8 cellular contexts compared by ENCODE assay signal in genomic region chr12:108563135-108563803, GRCh38. TPM values are rescaled to one million over a fixed set of nuclear protein-coding genes. Genes with fewer than 3 reads are reported as not detected.
DNase-seq lines count a peak whose midpoint lies in the region; ATAC-seq and TF ChIP-seq lines count a peak whose summit lies in the region.

No MANE protein-coding gene starts in this region.

- no peaks in the 10 kb centered on the region for H3K9me3 ChIP-seq in ES-I3 (ENCODE audit: control insufficient read depth, insufficient read depth, low read length)
- no peaks in the 10 kb centered on the region for H3K9me3 ChIP-seq in psoas muscle

- peak overlapping the region; percentile 97 for H3K27ac ChIP-seq in psoas muscle
- H3K27ac ChIP-seq in urinary bladder (ENCODE audit: low read depth): peak overlapping the region; percentile 95

- ATAC-seq in HG02610 (IDR thresholded peaks at IDR 0.05; ENCODE audit: unreplicated experiment) (peak; percentile 29), left ventricle myocardium superior (peak; percentile 59), psoas muscle (peak; percentile 38 to 62 (median 53))

- 1 to 2% (median 1%) methylated on average over 14 of the region's 14 CpGs for WGBS in psoas muscle, 3 donors
- WGBS in urinary bladder: under 1% methylated on average over 14 of the region's 14 CpGs

- H3K4me1 ChIP-seq in ES-I3 (ENCODE audit: insufficient read depth, low read length): 0 out of 2 replicates have a peak, but pooled peaks cover 4% of the 10 kb centered on the region
- H3K4me1 ChIP-seq in psoas muscle: peaks cover 48% of the 10 kb centered on the region
- H3K4me1 ChIP-seq in urinary bladder (ENCODE audit: insufficient read depth): no peaks in the 10 kb centered on the region

- DNase-seq in NCI-H146 (lab: John Stamatoyannopoulos, UW) (peak; percentile 83), T follicular helper cell (ENCODE audit: low read depth) (peak; percentile 84), amniotic epithelial cell (ENCODE audit: low read depth) (peak; percentile 88), left ventricle myocardium superior (peak; percentile 87), psoas muscle (peak; percentile 85 to 88)

- H3K36me3 ChIP-seq in ES-I3 (ENCODE audit: insufficient read depth, low read length) (peaks cover 23% of the 10 kb centered on the region), psoas muscle (ENCODE audit: insufficient read depth in 1 of 2, low read depth in 1 of 2) (peaks cover 19 to 47% of the 10 kb centered on the region in 2 donors), urinary bladder (ENCODE audit: insufficient read depth) (peaks cover 3% of the 10 kb centered on the region)

- peak; percentile 86 for TF ChIP-seq CTCF in psoas muscle (IDR thresholded peaks at IDR 0.05)

- peak overlapping the region; percentile 94 for H3K9ac ChIP-seq in ES-I3 (ENCODE audit: low read depth, low read length)

- no peaks in the 10 kb centered on the region for H3K27me3 ChIP-seq in psoas muscle (ENCODE audit: insufficient read depth in 3 of 3, low read length in 2 of 3)

- H3K4me3 ChIP-seq in psoas muscle (peak overlapping the region; percentile 76), urinary bladder (ENCODE audit: low read depth, low read length) (peak overlapping the region; percentile 71)

- intact Hi-C loops in left ventricle myocardium superior (cut with micrococcal nuclease) (loop anchor here (5.0 to 10.0 kb wide), 2 partner anchors 54 to 392 kb away; no protein-coding TSS in a partner anchor), psoas muscle (cut with DNase I) (loop anchor here (5.0 to 10.0 kb wide), 4 partner anchors 242 to 529 kb away; partner anchors contain the start of genes SSH1 (in 2 of the 2) and ALKBH2 (in 1 of the 2))

RNA-seq across cellular contexts. Expression of gene ISCU, which starts 0.9 kb away (rescaled TPM):
- total RNA-seq in left ventricle myocardium superior (468 TPM), psoas muscle (100 to 1,000 TPM; 148 to 225 (median 212) TPM), urinary bladder (91.3 TPM)
- polyA plus RNA-seq in psoas muscle (100 to 1,000 TPM; 190 to 352 (median 220) TPM), urinary bladder (210 TPM)

RNA-seq across cellular contexts. Expression of gene SART3, which starts 2.3 kb away (rescaled TPM):
- 24.7 TPM for total RNA-seq in left ventricle myocardium superior
- total RNA-seq in psoas muscle: 10 to 100 TPM; 22.3 to 32.7 (median 24.9) TPM
- 10 to 100 TPM; 13.4 to 35.3 (median 22.5) TPM for polyA plus RNA-seq in psoas muscle
- total RNA-seq in urinary bladder: 60.9 TPM
- polyA plus RNA-seq in urinary bladder: 29.3 TPM

RNA-seq across cellular contexts. Expression of gene TMEM119, which starts 34.6 kb away (rescaled TPM):
- 1.4 TPM for total RNA-seq in left ventricle myocardium superior
- total RNA-seq in psoas muscle: 1 to 10 TPM in 2 of 4 donors, under 1 TPM in 2; 0.25 to 2.6 (median 0.68) TPM
- under 1 TPM; 0.31 to 0.99 (median 0.34) TPM for polyA plus RNA-seq in psoas muscle
- total RNA-seq in urinary bladder: 62.4 TPM
- polyA plus RNA-seq in urinary bladder: 29.4 TPM

RNA-seq across cellular contexts. Expression of gene FICD, which starts 48.2 kb away (rescaled TPM):
- total RNA-seq in left ventricle myocardium superior (3.2 TPM), psoas muscle (1 to 10 TPM; 1.6 to 4.2 (median 2.8) TPM), urinary bladder (3.3 TPM)
- polyA plus RNA-seq in psoas muscle (1 to 10 TPM; 5.0 to 5.5 (median 5.1) TPM), urinary bladder (3.6 TPM)

Comparison
In these comparisons a context has a peak if more than half of its experiments do, and no peak if none do; other contexts are left out.
1. Peak in every context shown above with its lines: DNase-seq, ATAC-seq, H3K4me3 ChIP-seq and H3K27ac ChIP-seq.
2. RNA of gene TMEM119, which starts 34.6 kb away (total RNA-seq): 62.4 TPM in urinary bladder (single experiment); 1.4 TPM in left ventricle myocardium superior (single experiment) and 0.25 to 2.6 TPM in psoas muscle; every median in the first group is over 10 times any median in the second.